ENCODE assay signal across 8 cellular contexts in genomic region chr1:7401814-7402547, GRCh38.
DNase-seq lines count a peak whose midpoint lies in the region; ATAC-seq and TF ChIP-seq lines count a peak whose summit lies in the region.

No MANE protein-coding gene starts in this region.

- WGBS in lower leg skin, 2 donors = 58 to 61% methylated on average over 4 of the region's 4 CpGs

- TF ChIP-seq CTCF in HFFc6 (IDR thresholded peaks at IDR 0.05) (no peak), lower leg skin (IDR thresholded peaks at IDR 0.05) (no peak)

- DNase-seq in ACHN (peak; percentile 96), HFFc6 (peak; percentile 99), brain pericyte (ENCODE audit: low read depth, low spot score) (peak; percentile 96), lower leg skin (ENCODE audit: low spot score in 2 of 2) (peak; percentile 33 to 34), cortex of kidney (lab: John Stamatoyannopoulos, UW) (no peak)
- no peak for DNase-seq in activated CD4-positive, alpha-beta memory T cell treated with anti-CD3 and anti-CD28 coated beads for 36 hours

- no peak overlapping the region for H3K4me3 ChIP-seq in lower leg skin (ENCODE audit: low read depth, poor library complexity, severe bottlenecking)

- no peak for ATAC-seq in HG02870 (IDR thresholded peaks at IDR 0.05; ENCODE audit: unreplicated experiment)
- no peak for ATAC-seq in GM18861 (IDR thresholded peaks at IDR 0.05; ENCODE audit: unreplicated experiment)

- H3K36me3 Mint-ChIP-seq in HFFc6 (ENCODE audit: low read depth) = peaks cover 21% of the 10 kb centered on the region
- H3K36me3 Mint-ChIP-seq in activated CD4-positive, alpha-beta memory T cell treated with anti-CD3 and anti-CD28 coated beads for 36 hours = no peaks in the 10 kb centered on the region

- CTCF ChIA-PET in activated CD4-positive, alpha-beta memory T cell treated with anti-CD3 and anti-CD28 coated beads for 36 hours (lab: Charles Lee) = no interaction called here

- peaks cover 3% of the 10 kb centered on the region; the same call in 1 of the 2 replicates for H3K27me3 Mint-ChIP-seq in HFFc6 (ENCODE audit: insufficient read depth)
- peaks cover 8% of the 10 kb centered on the region for H3K27me3 Mint-ChIP-seq in activated CD4-positive, alpha-beta memory T cell treated with anti-CD3 and anti-CD28 coated beads for 36 hours

- no peak for TF ChIP-seq POLR2A in lower leg skin (IDR thresholded peaks at IDR 0.05)

- H3K4me1 Mint-ChIP-seq in HFFc6 (ENCODE audit: low read depth) = peaks cover 18% of the 10 kb centered on the region
- H3K4me1 Mint-ChIP-seq in activated CD4-positive, alpha-beta memory T cell treated with anti-CD3 and anti-CD28 coated beads for 36 hours (ENCODE audit: low read depth) = no peaks in the 10 kb centered on the region

- intact Hi-C loops in lower leg skin (cut with DNase I; ENCODE audit: low total_unique reads) = no loop called here
- intact Hi-C loops in activated CD4-positive, alpha-beta memory T cell treated with anti-CD3 and anti-CD28 coated beads for 36 hours (cut with micrococcal nuclease) = no loop called here

- peak overlapping the region; percentile 96 for H3K27ac Mint-ChIP-seq in HFFc6
- no peak overlapping the region for H3K27ac Mint-ChIP-seq in activated CD4-positive, alpha-beta memory T cell treated with anti-CD3 and anti-CD28 coated beads for 36 hours

- POLR2A ChIA-PET in activated CD4-positive, alpha-beta memory T cell treated with anti-CD3 and anti-CD28 coated beads for 36 hours (lab: Charles Lee) = no interaction called here

- in situ Hi-C loops in ACHN (cut with HindIII; ENCODE audit: low pct_ligation_motif_present, low pct_unique_long_range_greater_than_20kb, low sequenced_read_pairs) = no loop called here

- peaks cover 19% of the 10 kb centered on the region for H3K9me3 Mint-ChIP-seq in HFFc6
- H3K9me3 Mint-ChIP-seq in activated CD4-positive, alpha-beta memory T cell treated with anti-CD3 and anti-CD28 coated beads for 36 hours = peaks cover 12% of the 10 kb centered on the region

- no peak overlapping the region for H3K4me3 Mint-ChIP-seq in HFFc6
- no peak overlapping the region for H3K4me3 Mint-ChIP-seq in activated CD4-positive, alpha-beta memory T cell treated with anti-CD3 and anti-CD28 coated beads for 36 hours

Comparison
In these comparisons a context has a peak if more than half of its experiments do, and no peak if none do; other contexts are left out.
1. DNase-seq: peak in ACHN (single experiment), HFFc6 (single experiment), brain pericyte (single experiment) and lower leg skin (2 of 2); none in cortex of kidney (single experiment) and activated CD4-positive, alpha-beta memory T cell treated with anti-CD3 and anti-CD28 coated beads for 36 hours (single experiment).